Comparison of ENCODE assay signal across 8 cellular contexts in genomic region chr19:38417544-38418506, GRCh38. TPM values are rescaled to one million over a fixed set of nuclear protein-coding genes. Genes with fewer than 3 reads are reported as not detected.
A peak's percentile ranks its signal among the peaks of the same experiment; 100 is the strongest.
DNase-seq lines count a peak whose midpoint lies in the region; ATAC-seq, FAIRE-seq and TF ChIP-seq lines count a peak whose summit lies in the region.

No MANE protein-coding gene starts in this region.

- peaks cover 0 to 31% (median 14%) of the 10 kb centered on the region in 7 donors for H3K27me3 ChIP-seq in heart right ventricle

- intact Hi-C loops in heart right ventricle (cut with DNase I) = no loop called here

- H3K36me3 ChIP-seq in heart right ventricle = peaks cover 0 to 25% (median 0%) of the 10 kb centered on the region in 9 donors

- H3K4me1 ChIP-seq in heart right ventricle = peaks cover 0 to 15% (median 11%) of the 10 kb centered on the region in 9 donors

- ATAC-seq in heart right ventricle = peak; percentile 72 to 92 (median 87)
- no peak for ATAC-seq in GM18873 (IDR thresholded peaks at IDR 0.05; ENCODE audit: low FRiP score, unreplicated experiment)
- ATAC-seq in GM21576 (IDR thresholded peaks at IDR 0.05; ENCODE audit: unreplicated experiment) = no peak
- ATAC-seq in GM19455 (IDR thresholded peaks at IDR 0.05; ENCODE audit: unreplicated experiment) = no peak

- H3K9me3 ChIP-seq in heart right ventricle = no peaks in the 10 kb centered on the region

- peak overlapping the region in 2 of 10 donors; percentile 58 to 85 for H3K27ac ChIP-seq in heart right ventricle

- DNase-seq in GM12892 (ENCODE audit: insufficient read length) (peak; percentile 59), NCI-H748 (lab: John Stamatoyannopoulos, UW; ENCODE audit: unreplicated experiment) (peak; percentile 90), heart right ventricle (peak; percentile 60 to 67), retinal pigment epithelial cell (ENCODE audit: low read depth) (no peak)
- DNase-seq in activated T-cell treated with anti-CD3 and anti-CD28 coated beads, Interleukin-2, amount 50 U/mL, for 48 hours = peak; percentile 76 to 78

- 7 to 8% methylated on average over 48 to 49 of the region's 49 CpGs for WGBS in heart right ventricle, 2 donors

- no peak for TF ChIP-seq POLR2A in GM12892 (IDR thresholded peaks at IDR 0.05; ENCODE audit: low read depth, low read length)

- peak overlapping the region in 9 of 10 donors; percentile 21 to 52 (median 45) for H3K4me3 ChIP-seq in heart right ventricle
- peak overlapping the region; percentile 28 for H3K4me3 ChIP-seq in retinal pigment epithelial cell (ENCODE audit: low read length)

- peak; percentile 9 for FAIRE-seq in GM12892 (lab: Jason Lieb, UNC)

- TF ChIP-seq CTCF in heart right ventricle (IDR thresholded peaks at IDR 0.05) (no peak), retinal pigment epithelial cell (conservative IDR thresholded peaks at IDR 0.05; ENCODE audit: low read depth, low read length) (no peak)

RNA-seq across cellular contexts. Expression of gene RASGRP4, which starts 8.2 kb away (rescaled TPM):
- 1.5 TPM for polyA plus RNA-seq in GM12892 (2012; ENCODE audit: missing spikeins)
- total RNA-seq in heart right ventricle = 1 to 10 TPM in 5 of 10 donors, under 1 TPM in 5; 0.42 to 3.5 (median 0.99) TPM
- 1 to 10 TPM in 1 of 2 donors, under 1 TPM in 1; 0.64 to 1.0 TPM for polyA plus RNA-seq in heart right ventricle

RNA-seq across cellular contexts. Expression of gene FAM98C, which starts 14.9 kb away (rescaled TPM):
- polyA plus RNA-seq in GM12892 (2012; ENCODE audit: missing spikeins) = 13.8 TPM
- total RNA-seq in heart right ventricle = 10 to 100 TPM in 9 of 10 donors, 1 to 10 TPM in 1; 9.8 to 16.1 (median 12.2) TPM
- polyA plus RNA-seq in heart right ventricle = 10 to 100 TPM; 13.3 to 14.1 TPM

RNA-seq across cellular contexts. Expression of gene RYR1, which starts 15.7 kb away (rescaled TPM):
- 0.13 TPM for polyA plus RNA-seq in GM12892 (2012; ENCODE audit: missing spikeins)
- 1 to 10 TPM in 3 of 10 donors, under 1 TPM in 7; 0.30 to 1.7 (median 0.74) TPM for total RNA-seq in heart right ventricle
- polyA plus RNA-seq in heart right ventricle = 1 to 10 TPM in 1 of 2 donors, under 1 TPM in 1; 0.20 to 1.7 TPM

RNA-seq across cellular contexts. Expression of gene SPRED3, which starts 29.3 kb away (rescaled TPM):
- 0.42 TPM for polyA plus RNA-seq in GM12892 (2012; ENCODE audit: missing spikeins)
- 1 to 10 TPM in 2 of 10 donors, under 1 TPM in 8; 0.17 to 1.7 (median 0.58) TPM for total RNA-seq in heart right ventricle
- polyA plus RNA-seq in heart right ventricle = under 1 TPM; 0.44 to 0.51 TPM

RNA-seq across cellular contexts. Expression of gene GGN, which starts 30.0 kb away (rescaled TPM):
- polyA plus RNA-seq in GM12892 (2012; ENCODE audit: missing spikeins) = not detected
- under 1 TPM in 5 of 10 donors, not detected in 5; 0.13 to 0.57 (median 0.40) TPM for total RNA-seq in heart right ventricle
- polyA plus RNA-seq in heart right ventricle = under 1 TPM in 1 of 2 donors, not detected in 1; 0.22 TPM

Comparison
In these comparisons a context has a peak if more than half of its experiments do, and no peak if none do; other contexts are left out.
1. ATAC-seq: peak in heart right ventricle (8 of 8); none in GM18873 (single experiment), GM21576 (single experiment) and GM19455 (single experiment).